Comparison of ENCODE assay signal across 28 cellular contexts in genomic region chr16:63018581-63019223, GRCh38.
"Had no signal": no experiment of that assay in that cellular context is flagged by ENCODE, and none has a peak within 500 bp of the region (broad histone marks: within the 10 kb centered on the region; RNA-seq: fewer than 3 reads in every experiment).

No MANE protein-coding gene starts in this region.

- H3K4me3 ChIP-seq: neural progenitor cell, ovary, psoas muscle, skin epidermis, smooth muscle cell, spleen, suprapubic skin, testis, tibial artery, transverse colon, upper lobe of right lung, uterus had no signal

- H3K9ac ChIP-seq: neural progenitor cell, parathyroid adenoma had no signal

- H3K27ac ChIP-seq: neural progenitor cell, ovary, parathyroid adenoma, psoas muscle, skin epidermis, spleen, suprapubic skin, testis, tibial artery, transverse colon, upper lobe of right lung, uterus had no signal

- H3K4me2 ChIP-seq: neural progenitor cell, smooth muscle cell had no signal

- ATAC-seq: natural killer cell; psoas muscle; right cardiac atrium; sciatic nerve; stimulated activated memory B cell treated with anti-CD40 and anti-IgM and Interleukin-4, amounts not matched to agents 10 μg/mL and 1 μg/mL and 100 μg/mL, for 72 hours; stimulated activated naive CD8-positive, alpha-beta T cell treated with anti-CD3 and anti-CD28 coated beads, Interleukin-15, amount 100 ng/mL, for 72 hours; stimulated activated naive CD8-positive, alpha-beta T cell treated with anti-CD3 and anti-CD28 coated beads, Interleukin-15, Interleukin-2, amounts not matched to agents 100 U/mL and 50 U/mL, for 24 hours; upper lobe of right lung had no signal

- H3K27me3 ChIP-seq: neural progenitor cell, ovary, spleen, suprapubic skin, testis, tibial artery, transverse colon, upper lobe of right lung, uterus had no signal

- DNase-seq: natural killer cell; occipital lobe; ovary; posterior cingulate gyrus; psoas muscle; right cardiac atrium; spleen; stimulated activated CD4-positive, alpha-beta T cell treated with anti-CD3 and anti-CD28 coated beads, Interleukin-12 subunit alpha, Interleukin-12 subunit beta, amount 100 ng/mL, for 4 hours; stimulated activated CD4-positive, alpha-beta T cell treated with anti-CD3 and anti-CD28 coated beads, Interleukin-1b, Interleukin-23, amount 100 ng/mL, for 48 hours; stimulated activated CD4-positive, alpha-beta T cell treated with anti-CD3 and anti-CD28 coated beads, Interleukin-4, amount 100 ng/mL, for 1 hour; stimulated activated CD4-positive, alpha-beta T cell treated with anti-CD3 and anti-CD28 coated beads, Interleukin-4, amount 100 ng/mL, for 4 hours; stimulated activated CD8-positive, alpha-beta memory T cell treated with anti-CD3 and anti-CD28 coated beads, Interleukin-4, amount 100 ng/mL, for 48 hours; stimulated activated naive CD4-positive, alpha-beta T cell; stimulated activated naive CD8-positive, alpha-beta T cell treated with anti-CD3 and anti-CD28 coated beads, Interleukin-15, amount 100 ng/mL, for 72 hours; stimulated activated naive CD8-positive, alpha-beta T cell treated with anti-CD3 and anti-CD28 coated beads, Interleukin-15, Interleukin-2, amounts not matched to agents 100 U/mL and 50 U/mL, for 24 hours; substantia nigra; testis; tibial artery; transverse colon; upper lobe of right lung; uterus had no signal

- H3K4me1 ChIP-seq: neural progenitor cell, parathyroid adenoma, psoas muscle, spleen, suprapubic skin, testis, tibial artery, transverse colon, upper lobe of right lung, uterus had no signal

- H3K9me3 ChIP-seq: ovary, psoas muscle, suprapubic skin, testis, tibial artery, upper lobe of right lung, uterus had no signal

- H2AFZ ChIP-seq: neural progenitor cell, parathyroid adenoma had no signal

- H3K79me2 ChIP-seq: parathyroid adenoma had no signal

- H3K36me3 ChIP-seq: neural progenitor cell, ovary, spleen, suprapubic skin, tibial artery, transverse colon, upper lobe of right lung, uterus had no signal
